Comparison of ENCODE assay signal across 9 cellular contexts in the genomic region with DNA sequence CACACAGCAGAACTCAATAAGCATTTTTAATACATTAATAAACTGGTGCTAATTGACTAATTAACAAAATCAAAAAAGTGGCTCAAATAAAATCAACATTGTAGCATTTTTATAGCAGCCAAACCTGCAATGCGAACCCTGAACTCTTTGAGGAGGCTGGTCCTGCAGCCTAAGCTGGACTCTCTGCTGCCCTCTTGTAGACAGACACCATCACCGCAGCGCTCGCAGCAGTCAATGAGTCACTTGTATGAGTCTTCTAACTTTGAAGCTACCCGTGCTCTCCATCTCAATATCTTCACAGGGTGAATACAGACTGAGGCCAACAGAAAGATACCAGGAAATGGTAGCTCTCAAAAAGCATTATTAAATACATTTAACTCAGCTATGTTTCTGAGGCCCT. TPM values are rescaled to one million over a fixed set of nuclear protein-coding genes. Genes with fewer than 3 reads are reported as not detected.
DNase-seq lines count a peak whose midpoint lies in the region; ATAC-seq and TF ChIP-seq lines count a peak whose summit lies in the region.
"Had no signal": no experiment of that assay in that cellular context is flagged by ENCODE, and none has a peak within 500 bp of the region (broad histone marks: within the 10 kb centered on the region; RNA-seq: fewer than 3 reads in every experiment).

No MANE protein-coding gene starts in this region.

- H3K4me3 ChIP-seq in Caco-2 (ENCODE audit: low read depth, low read length), result no peak overlapping the region
- no peak overlapping the region for H3K4me3 ChIP-seq in WERI-Rb-1 (ENCODE audit: low read depth, low read length)
- H3K4me3 ChIP-seq in hepatocyte, result no peak overlapping the region

- H3K79me2 ChIP-seq in hepatocyte, result no peaks in the 10 kb centered on the region

- peak; percentile 66 to 68 for TF ChIP-seq CTCF in Caco-2 (IDR thresholded peaks at IDR 0.05; ENCODE audit: insufficient read depth in 1 of 2, low read depth in 1 of 2, low read length in 1 of 2, severe bottlenecking in 1 of 2, unreplicated experiment in 1 of 2)
- peak; percentile 84 for TF ChIP-seq CTCF in WERI-Rb-1 (IDR thresholded peaks at IDR 0.05; ENCODE audit: low read depth, low read length)
- TF ChIP-seq CTCF in hepatocyte (IDR thresholded peaks at IDR 0.05; ENCODE audit: poor library complexity), result peak; percentile 57

- no peak for ATAC-seq in HG03571 (IDR thresholded peaks at IDR 0.05; ENCODE audit: unreplicated experiment)
- no peak for ATAC-seq in GM19351 (IDR thresholded peaks at IDR 0.05; ENCODE audit: unreplicated experiment)
- ATAC-seq in HG02610 (IDR thresholded peaks at IDR 0.05; ENCODE audit: unreplicated experiment), result no peak

- no peaks in the 10 kb centered on the region for H3K9me2 ChIP-seq in hepatocyte (replicated peaks; ENCODE audit: insufficient read depth)

- H3K36me3 ChIP-seq in Caco-2 (ENCODE audit: control insufficient read depth, insufficient read depth, low read length), result no peaks in the 10 kb centered on the region
- no peaks in the 10 kb centered on the region for H3K36me3 ChIP-seq in WERI-Rb-1
- H3K36me3 ChIP-seq in hepatocyte (replicated peaks; ENCODE audit: insufficient read depth, low read depth), result no peaks in the 10 kb centered on the region

- DNase-seq in Caco-2, result peak; percentile 54 to 60
- DNase-seq in HuH-7 (ENCODE audit: low spot score), result peak; percentile 43
- peak; percentile 53 for DNase-seq in WERI-Rb-1
- peak; percentile 78 for DNase-seq in hepatocyte (ENCODE audit: low spot score)
- DNase-seq in glomerular visceral epithelial cell (ENCODE audit: extremely low spot score), result no peak

- no peaks in the 10 kb centered on the region for H3K4me1 Mint-ChIP-seq in Caco-2 (ENCODE audit: low read depth, unreplicated experiment)

- no peak overlapping the region for H3K27ac Mint-ChIP-seq in Caco-2 (ENCODE audit: unreplicated experiment)

- CTCF ChIA-PET in Caco-2 (lab: Charles Lee), result no interaction called here

- no peaks in the 10 kb centered on the region for H3K36me3 Mint-ChIP-seq in Caco-2 (ENCODE audit: insufficient read depth, unreplicated experiment)

- H3K4me1 ChIP-seq in Caco-2 (no peaks in the 10 kb centered on the region), hepatocyte (ENCODE audit: insufficient read depth) (no peaks in the 10 kb centered on the region)

- BruUV-seq in Caco-2 (replicated peaks; lab: Mats Ljungman, UMichigan), result no TSS peak

- H3K4me3 Mint-ChIP-seq in Caco-2 (ENCODE audit: unreplicated experiment), result no peak overlapping the region

- H2AFZ ChIP-seq in hepatocyte, result no peak overlapping the region

- intact Hi-C loops in Caco-2 (cut with micrococcal nuclease; ENCODE audit: unreplicated experiment), result loop anchor here (1.0 to 5.0 kb wide), 2 partner anchors 47 to 247 kb away; no protein-coding TSS in a partner anchor

- no peak overlapping the region for H3K27ac ChIP-seq in WERI-Rb-1
- H3K27ac ChIP-seq in hepatocyte, result no peak overlapping the region

- POLR2A ChIA-PET in Caco-2 (lab: Charles Lee), result no interaction called here

- H3K27me3 ChIP-seq in Caco-2 (replicated peaks; ENCODE audit: control insufficient read depth, insufficient read depth, low read length) (no peaks in the 10 kb centered on the region), WERI-Rb-1 (ENCODE audit: insufficient read depth, low read depth, severe bottlenecking) (peaks cover 66% of the 10 kb centered on the region), hepatocyte (no peaks in the 10 kb centered on the region)

- H3K9me3 Mint-ChIP-seq in Caco-2 (ENCODE audit: unreplicated experiment), result no peaks in the 10 kb centered on the region

- H3K9me3 ChIP-seq in Caco-2 (no peaks in the 10 kb centered on the region), WERI-Rb-1 (ENCODE audit: severe bottlenecking) (peaks cover 3% of the 10 kb centered on the region), hepatocyte (ENCODE audit: low read depth) (no peaks in the 10 kb centered on the region)

- 18% methylated on average over 5 of the region's 5 CpGs for WGBS in hepatocyte (ENCODE audit: low lambda C conversion rate, missing lambda C conversion rate)

- no peak overlapping the region for H3K4me2 ChIP-seq in hepatocyte

- H4K20me1 ChIP-seq in hepatocyte (ENCODE audit: insufficient read depth, poor library complexity, severe bottlenecking), result no peaks in the 10 kb centered on the region

- H3K27me3 Mint-ChIP-seq in Caco-2 (ENCODE audit: insufficient read depth, unreplicated experiment), result peaks cover 2% of the 10 kb centered on the region

RNA-seq across cellular contexts. Expression of gene KRTAP7-1, which starts 9.7 kb away (rescaled TPM):
- not detected in 2 replicates for total RNA-seq in Caco-2 (2022)
- total RNA-seq in hepatocyte, result not detected in 2 replicates
- not detected in 2 replicates for polyA plus RNA-seq in hepatocyte
- total RNA-seq: renal cortical epithelial cell had no signal

RNA-seq across cellular contexts. Expression of gene KRTAP8-1, which starts 26.2 kb away (rescaled TPM):
- total RNA-seq in Caco-2 (2022) (not detected in 2 replicates), hepatocyte (not detected in 2 replicates)
- polyA plus RNA-seq in hepatocyte, result not detected in 2 replicates
- total RNA-seq: renal cortical epithelial cell had no signal

RNA-seq across cellular contexts. Expression of gene KRTAP11-1, which starts 42.1 kb away (rescaled TPM):
- total RNA-seq in Caco-2 (2022) (not detected in 2 replicates), hepatocyte (not detected in 2 replicates)
- not detected in 2 replicates for polyA plus RNA-seq in hepatocyte
- total RNA-seq: renal cortical epithelial cell had no signal
